In genomic region chr20:62483613-62484468, GRCh38 we compare ENCODE assay signal across 1 cellular context.
TF ChIP-seq lines count a peak whose summit lies in the region.

No MANE protein-coding gene starts in this region.

TF ChIP-seq in H1, 55 proteins besides CTCF, POLR2A, EP300 and RAD21:
- TF ChIP-seq POU5F1 (IDR thresholded peaks at IDR 0.05; ENCODE audit: low read depth, low read length) (no peak), EGR1 (IDR thresholded peaks at IDR 0.05; ENCODE audit: borderline replicate concordance, low read depth, low read length) (no peak), HDAC2 (IDR thresholded peaks at IDR 0.05; ENCODE audit: borderline replicate concordance in 1 of 2, low read depth in 2 of 2, low read length in 2 of 2) (no peak), GTF2F1 (IDR thresholded peaks at IDR 0.05; ENCODE audit: borderline replicate concordance, low read depth, low read length) (no peak), CREB1 (IDR thresholded peaks at IDR 0.05) (no peak), CTBP2 (IDR thresholded peaks at IDR 0.05; ENCODE audit: borderline replicate concordance, insufficient read depth, insufficient read length, low read length) (no peak), SUZ12 (IDR thresholded peaks at IDR 0.05; ENCODE audit: low read length) (no peak), CBX5 (IDR thresholded peaks at IDR 0.05; ENCODE audit: low read depth, low read length) (no peak), CEBPB (IDR thresholded peaks at IDR 0.05; ENCODE audit: low read depth, low read length) (no peak), CBX8 (IDR thresholded peaks at IDR 0.05; ENCODE audit: borderline replicate concordance, low read depth, low read length) (no peak), YY1 (IDR thresholded peaks at IDR 0.05; ENCODE audit: low read depth, low read length) (no peak), SP2 (IDR thresholded peaks at IDR 0.05; ENCODE audit: low read length) (no peak), ASH2L (IDR thresholded peaks at IDR 0.05; ENCODE audit: low read length) (no peak), NANOG (IDR thresholded peaks at IDR 0.05; ENCODE audit: insufficient read depth, low read depth, low read length, poor library complexity, severe bottlenecking) (no peak), KDM1A (IDR thresholded peaks at IDR 0.05; ENCODE audit: borderline replicate concordance, low read length) (no peak), USF2 (IDR thresholded peaks at IDR 0.05; ENCODE audit: low read length) (no peak)
